In the genomic region with DNA sequence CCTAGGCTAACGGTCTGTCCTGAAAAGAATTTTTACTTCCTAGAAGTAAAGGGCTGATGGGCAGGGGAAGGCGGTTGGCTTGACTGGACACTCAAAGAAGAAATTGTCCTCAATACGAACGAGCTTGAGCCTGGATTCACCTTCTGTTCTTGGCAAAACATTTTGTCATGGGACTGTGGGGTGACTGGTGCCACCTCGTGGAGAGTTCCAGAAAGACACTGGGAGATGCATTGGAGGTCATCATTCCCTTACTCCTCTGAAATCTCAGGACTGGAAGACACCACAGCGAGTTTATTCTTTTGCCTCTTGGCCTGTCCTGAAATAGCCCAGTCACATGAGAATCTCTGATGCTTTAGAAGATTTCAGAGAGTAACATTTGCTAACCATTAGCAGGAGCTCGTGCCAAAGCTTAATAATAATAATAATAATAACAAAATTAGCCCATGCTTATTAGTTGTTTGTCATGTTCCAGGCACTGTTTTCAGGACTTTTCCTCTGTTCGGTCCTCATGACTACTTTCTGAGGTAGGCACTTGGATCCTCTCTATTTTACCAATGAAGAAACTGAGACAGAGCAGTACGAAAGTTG, we compare ENCODE assay signal across 8 cellular contexts. TPM values are rescaled to one million over a fixed set of nuclear protein-coding genes. Genes with fewer than 3 reads are reported as not detected.
DNase-seq lines count a peak whose midpoint lies in the region; ATAC-seq and TF ChIP-seq lines count a peak whose summit lies in the region.

No MANE protein-coding gene starts in this region.

- DNase-seq in ELF-1 (ENCODE audit: low read depth, low spot score) = peak; percentile 87
- peak; percentile 38 for DNase-seq in Jurkat, Clone E6-1 (ENCODE audit: low read depth, low spot score)
- peak; percentile 53 for DNase-seq in RPMI8226
- peak in 1 of 2 donors; percentile 69 for DNase-seq in ascending aorta (ENCODE audit: low spot score in 2 of 2)
- peak; percentile 66 for DNase-seq in hepatic stellate cell (ENCODE audit: low spot score)
- DNase-seq in skeletal muscle cell (ENCODE audit: low read depth) = peak; percentile 31
- DNase-seq in mesenteric fat pad (ENCODE audit: low spot score) = no peak

- no peak overlapping the region for H3K4me3 ChIP-seq in Jurkat, Clone E6-1 (ENCODE audit: low read length)
- H3K4me3 ChIP-seq in ascending aorta (no peak overlapping the region), skeletal muscle cell (ENCODE audit: low read depth, low read length) (no peak overlapping the region)

- H3K9me3 ChIP-seq in ascending aorta = peaks cover 1 to 9% of the 10 kb centered on the region in 2 donors

- H3K4me1 ChIP-seq in ascending aorta = no peaks in the 10 kb centered on the region

- no peak overlapping the region for H3K27ac ChIP-seq in ascending aorta

- TF ChIP-seq CTCF in ascending aorta (IDR thresholded peaks at IDR 0.05) = peak; percentile 39 to 72 (median 66)

- H3K27me3 ChIP-seq in ascending aorta = no peaks in the 10 kb centered on the region

- ATAC-seq in GM21529 (IDR thresholded peaks at IDR 0.05; ENCODE audit: unreplicated experiment) = peak; percentile 91

- intact Hi-C loops in ascending aorta (cut with DNase I) = no loop called here

- no peaks in the 10 kb centered on the region for H3K36me3 ChIP-seq in ascending aorta

RNA-seq across cellular contexts. Expression of a gene that starts 44.5 kb away (rescaled TPM):
- 10.6 TPM for polyA plus RNA-seq in Jurkat, Clone E6-1 (2012; ENCODE audit: insufficient read depth, insufficient read length)
- total RNA-seq in ascending aorta (not detected), mesenteric fat pad (1.6 TPM)
